ENCODE assay signal across 18 cellular contexts in genomic region chr11:67689178-67689577, GRCh38. TPM values are rescaled to one million over a fixed set of nuclear protein-coding genes. Genes with fewer than 3 reads are reported as not detected.
A peak's percentile ranks its signal among the peaks of the same experiment; 100 is the strongest.
DNase-seq lines count a peak whose midpoint lies in the region; ATAC-seq and TF ChIP-seq lines count a peak whose summit lies in the region.
"Had no signal": no experiment of that assay in that cellular context is flagged by ENCODE, and none has a peak within 500 bp of the region (broad histone marks: within the 10 kb centered on the region; RNA-seq: fewer than 3 reads in every experiment).

No MANE protein-coding gene starts in this region.

- H3K27ac Mint-ChIP-seq in natural killer cell treated with Interleukin-12 subunit alpha and Interleukin-12 subunit beta and Interleukin-15 and Interleukin-18, amount 100 ng/mL, for 72 hours: peak overlapping the region; percentile 2 to 31
- H3K27ac Mint-ChIP-seq in natural killer cell: no peak overlapping the region
- H3K27ac Mint-ChIP-seq in activated T-helper 17 cell treated with anti-CD3 and anti-CD28 coated beads, Interleukin-2, amount 50 U/mL, for 72 hours: no peak overlapping the region
- H3K27ac Mint-ChIP-seq: CD4-positive, CD25-positive, alpha-beta regulatory T cell; CD8-positive, alpha-beta memory T cell; GM23338; HFFc6 had no signal

- no peak for TF ChIP-seq CTCF in natural killer cell (IDR thresholded peaks at IDR 0.05)

- H3K4me1 Mint-ChIP-seq in natural killer cell treated with Interleukin-12 subunit alpha and Interleukin-12 subunit beta and Interleukin-15 and Interleukin-18, amount 100 ng/mL, for 72 hours (ENCODE audit: low read depth in 2 of 2): peaks cover 8 to 10% of the 10 kb centered on the region in 2 donors
- no peaks in the 10 kb centered on the region for H3K4me1 Mint-ChIP-seq in natural killer cell
- no peaks in the 10 kb centered on the region for H3K4me1 Mint-ChIP-seq in activated T-helper 17 cell treated with anti-CD3 and anti-CD28 coated beads, Interleukin-2, amount 50 U/mL, for 72 hours
- H3K4me1 Mint-ChIP-seq: CD4-positive, CD25-positive, alpha-beta regulatory T cell; CD8-positive, alpha-beta memory T cell had no signal

- H3K27me3 Mint-ChIP-seq in natural killer cell treated with Interleukin-12 subunit alpha and Interleukin-12 subunit beta and Interleukin-15 and Interleukin-18, amount 100 ng/mL, for 72 hours: peaks cover 14% of the 10 kb centered on the region in 2 donors
- peaks cover 10 to 17% of the 10 kb centered on the region in 2 donors for H3K27me3 Mint-ChIP-seq in natural killer cell (ENCODE audit: low read depth in 2 of 2)
- peaks cover 14% of the 10 kb centered on the region for H3K27me3 Mint-ChIP-seq in activated T-helper 17 cell treated with anti-CD3 and anti-CD28 coated beads, Interleukin-2, amount 50 U/mL, for 72 hours

- in situ Hi-C loops in KBM-7 (cut with MboI; ENCODE audit: low pct_unique_long_range_greater_than_20kb, low sequenced_read_pairs): no loop called here

- no peaks in the 10 kb centered on the region for H3K9me3 Mint-ChIP-seq in natural killer cell treated with Interleukin-12 subunit alpha and Interleukin-12 subunit beta and Interleukin-15 and Interleukin-18, amount 100 ng/mL, for 72 hours
- H3K9me3 Mint-ChIP-seq in natural killer cell: no peaks in the 10 kb centered on the region
- no peaks in the 10 kb centered on the region for H3K9me3 Mint-ChIP-seq in activated T-helper 17 cell treated with anti-CD3 and anti-CD28 coated beads, Interleukin-2, amount 50 U/mL, for 72 hours
- H3K9me3 Mint-ChIP-seq: CD4-positive, CD25-positive, alpha-beta regulatory T cell; CD8-positive, alpha-beta memory T cell; GM23338; HFFc6 had no signal

- intact Hi-C loops in natural killer cell (cut with micrococcal nuclease): no loop called here

- no peaks in the 10 kb centered on the region for H3K36me3 Mint-ChIP-seq in natural killer cell treated with Interleukin-12 subunit alpha and Interleukin-12 subunit beta and Interleukin-15 and Interleukin-18, amount 100 ng/mL, for 72 hours
- no peaks in the 10 kb centered on the region for H3K36me3 Mint-ChIP-seq in natural killer cell
- H3K36me3 Mint-ChIP-seq in activated T-helper 17 cell treated with anti-CD3 and anti-CD28 coated beads, Interleukin-2, amount 50 U/mL, for 72 hours (ENCODE audit: low read depth): no peaks in the 10 kb centered on the region
- H3K36me3 Mint-ChIP-seq: CD4-positive, CD25-positive, alpha-beta regulatory T cell; CD8-positive, alpha-beta memory T cell had no signal

- H3K4me3 Mint-ChIP-seq in natural killer cell treated with Interleukin-12 subunit alpha and Interleukin-12 subunit beta and Interleukin-15 and Interleukin-18, amount 100 ng/mL, for 72 hours: peak overlapping the region; percentile 49
- H3K4me3 Mint-ChIP-seq in natural killer cell: no peak overlapping the region
- no peak overlapping the region for H3K4me3 Mint-ChIP-seq in activated T-helper 17 cell treated with anti-CD3 and anti-CD28 coated beads, Interleukin-2, amount 50 U/mL, for 72 hours
- H3K4me3 Mint-ChIP-seq: CD4-positive, CD25-positive, alpha-beta regulatory T cell; CD8-positive, alpha-beta memory T cell; GM23338; HFFc6 had no signal

- no peak for DNase-seq in natural killer cell treated with Interleukin-12 subunit alpha and Interleukin-12 subunit beta and Interleukin-15 and Interleukin-18, amount 100 ng/mL, for 72 hours (ENCODE audit: low spot score)
- no peak for DNase-seq in natural killer cell
- DNase-seq in HT1080 (ENCODE audit: low read depth): peak; percentile 25
- no peak for DNase-seq in KBM-7
- DNase-seq: ACHN; BE2C; C1 segment of cervical spinal cord; CD4-positive, CD25-positive, alpha-beta regulatory T cell; CD8-positive, alpha-beta memory T cell; COR-L47; DMS 273 treated with DMSO at 0.1 percent for 48 hours; DMS53; HCEC 1CT; HFFc6 had no signal

- peak; percentile 74 to 76 for ATAC-seq in natural killer cell treated with Interleukin-12 subunit alpha and Interleukin-12 subunit beta and Interleukin-15 and Interleukin-18, amount 100 ng/mL, for 72 hours
- no peak for ATAC-seq in natural killer cell
- ATAC-seq in activated T-helper 17 cell treated with anti-CD3 and anti-CD28 coated beads, Interleukin-2, amount 50 U/mL, for 72 hours (replicated peaks): peak; percentile 34
- no peak for ATAC-seq in HG02852 (IDR thresholded peaks at IDR 0.05; ENCODE audit: unreplicated experiment)
- no peak for ATAC-seq in GM21367 (IDR thresholded peaks at IDR 0.05; ENCODE audit: unreplicated experiment)
- ATAC-seq: GM23338 had no signal

RNA-seq across cellular contexts. Expression of gene ALDH3B2, which starts 14.8 kb away (rescaled TPM):
- total RNA-seq in natural killer cell treated with Interleukin-12 subunit alpha and Interleukin-12 subunit beta and Interleukin-15 and Interleukin-18, amount 100 ng/mL, for 72 hours: not detected
- not detected for total RNA-seq in natural killer cell
- not detected in 2 replicates for total RNA-seq in HT1080 (2014; rRNA removed; shearing (Covaris generic))
- not detected in 2 replicates for polyA plus RNA-seq in HT1080 (2015; cell fraction: cytosol; rRNA removed)
- polyA plus RNA-seq in HT1080 (2015; cell fraction: nucleus; rRNA removed): not detected in 2 replicates
- total RNA-seq in activated T-helper 17 cell treated with anti-CD3 and anti-CD28 coated beads, Interleukin-2, amount 50 U/mL, for 72 hours: not detected
- total RNA-seq: CD4-positive, CD25-positive, alpha-beta regulatory T cell; CD8-positive, alpha-beta memory T cell; GM23338; HFFc6 had no signal
- polyA plus RNA-seq: CD4-positive, CD25-positive, alpha-beta regulatory T cell; CD8-positive, alpha-beta memory T cell; GM23338 had no signal

RNA-seq across cellular contexts. Expression of gene ACY3, which starts 38.6 kb away (rescaled TPM):
- total RNA-seq in natural killer cell treated with Interleukin-12 subunit alpha and Interleukin-12 subunit beta and Interleukin-15 and Interleukin-18, amount 100 ng/mL, for 72 hours: not detected
- total RNA-seq in natural killer cell: 1 to 10 TPM in 1 of 3 donors, under 1 TPM in 1, not detected in 1; 0.96 to 1.1 TPM
- total RNA-seq in HT1080 (2014; rRNA removed; shearing (Covaris generic)): not detected in 2 replicates
- polyA plus RNA-seq in HT1080 (2015; cell fraction: cytosol; rRNA removed): 0.14 and 0.20 TPM in 2 replicates
- polyA plus RNA-seq in HT1080 (2015; cell fraction: nucleus; rRNA removed): 0.31 and 0.52 TPM in 2 replicates
- under 1 TPM in 1 of 2 donors, not detected in 1; 0.80 TPM for total RNA-seq in activated T-helper 17 cell treated with anti-CD3 and anti-CD28 coated beads, Interleukin-2, amount 50 U/mL, for 72 hours
- total RNA-seq: HFFc6 had no signal
- polyA plus RNA-seq: GM23338 had no signal

RNA-seq across cellular contexts. Expression of gene TBX10, which starts 49.6 kb away (rescaled TPM):
- total RNA-seq in natural killer cell treated with Interleukin-12 subunit alpha and Interleukin-12 subunit beta and Interleukin-15 and Interleukin-18, amount 100 ng/mL, for 72 hours: not detected
- total RNA-seq in natural killer cell: not detected
- total RNA-seq in HT1080 (2014; rRNA removed; shearing (Covaris generic)): not detected in 2 replicates
- not detected in 2 replicates for polyA plus RNA-seq in HT1080 (2015; cell fraction: cytosol; rRNA removed)
- not detected in 2 replicates for polyA plus RNA-seq in HT1080 (2015; cell fraction: nucleus; rRNA removed)
- total RNA-seq in activated T-helper 17 cell treated with anti-CD3 and anti-CD28 coated beads, Interleukin-2, amount 50 U/mL, for 72 hours: not detected
- total RNA-seq: CD4-positive, CD25-positive, alpha-beta regulatory T cell; CD8-positive, alpha-beta memory T cell; HFFc6 had no signal
- polyA plus RNA-seq: CD4-positive, CD25-positive, alpha-beta regulatory T cell; CD8-positive, alpha-beta memory T cell; GM23338 had no signal

RNA-seq across cellular contexts. Expression of gene NUDT8, which starts 59.4 kb away (rescaled TPM):
- 10 to 100 TPM in 1 of 2 donors, 1 to 10 TPM in 1; 9.9 to 11.5 TPM for total RNA-seq in natural killer cell treated with Interleukin-12 subunit alpha and Interleukin-12 subunit beta and Interleukin-15 and Interleukin-18, amount 100 ng/mL, for 72 hours
- 1 to 10 TPM; 1.7 to 5.2 (median 4.1) TPM for total RNA-seq in natural killer cell
- total RNA-seq in HT1080 (2014; rRNA removed; shearing (Covaris generic)): 17.0 and 21.5 TPM in 2 replicates
- 19.2 and 29.2 TPM in 2 replicates for polyA plus RNA-seq in HT1080 (2015; cell fraction: cytosol; rRNA removed)
- polyA plus RNA-seq in HT1080 (2015; cell fraction: nucleus; rRNA removed): 15.3 and 17.2 TPM in 2 replicates
- total RNA-seq in activated T-helper 17 cell treated with anti-CD3 and anti-CD28 coated beads, Interleukin-2, amount 50 U/mL, for 72 hours: 10 to 100 TPM; 12.0 to 23.1 TPM

Comparison
In these comparisons a context has a peak if more than half of its experiments do, and no peak if none do; other contexts are left out.
1. ATAC-seq: peak in natural killer cell treated with Interleukin-12 subunit alpha and Interleukin-12 subunit beta and Interleukin-15 and Interleukin-18, amount 100 ng/mL, for 72 hours (2 of 2) and activated T-helper 17 cell treated with anti-CD3 and anti-CD28 coated beads, Interleukin-2, amount 50 U/mL, for 72 hours (single experiment); none in natural killer cell (0 of 3), HG02852 (single experiment) and GM21367 (single experiment).
2. H3K27ac Mint-ChIP-seq: peak in natural killer cell treated with Interleukin-12 subunit alpha and Interleukin-12 subunit beta and Interleukin-15 and Interleukin-18, amount 100 ng/mL, for 72 hours (2 of 2); none in natural killer cell (0 of 2) and activated T-helper 17 cell treated with anti-CD3 and anti-CD28 coated beads, Interleukin-2, amount 50 U/mL, for 72 hours (single experiment).